In genomic region chr17:18328643-18329204, GRCh38 we compare ENCODE assay signal across 39 cellular contexts. TPM values are rescaled to one million over a fixed set of nuclear protein-coding genes. Genes with fewer than 3 reads are reported as not detected.
"Had no signal": no experiment of that assay in that cellular context is flagged by ENCODE, and none has a peak within 500 bp of the region (broad histone marks: within the 10 kb centered on the region; RNA-seq: fewer than 3 reads in every experiment).

No MANE protein-coding gene starts in this region.

- H3K27me3 Mint-ChIP-seq: activated CD4-positive, alpha-beta memory T cell treated with anti-CD3 and anti-CD28 coated beads, Interleukin-2, amount 10 ng/mL, durations not matched to agents 7 days and 5 days; activated CD8-positive, alpha-beta memory T cell treated with anti-CD3 and anti-CD28 coated beads, Interleukin-2, amount 10 ng/mL, durations not matched to agents 7 days and 5 days had no signal

- H3K9me3 Mint-ChIP-seq: activated CD4-positive, alpha-beta memory T cell treated with anti-CD3 and anti-CD28 coated beads, Interleukin-2, amount 10 ng/mL, durations not matched to agents 7 days and 5 days; activated naive CD4-positive, alpha-beta T cell treated with anti-CD3 and anti-CD28 coated beads for 36 hours; activated naive CD4-positive, alpha-beta T cell treated with anti-CD3 and anti-CD28 coated beads, Interleukin-2, amount 50 U/mL, for 72 hours; activated T-helper 2 cell treated with anti-CD3 and anti-CD28 coated beads, Interferon-gamma antibody, Interleukin-2, Interleukin-4, amounts not matched to agents 10 μg/mL and 5 μg/mL and 100 μg/mL, durations not matched to agents 14 hours and 24 hours and 36 hours had no signal

- DNase-seq: activated CD4-positive, alpha-beta memory T cell treated with anti-CD3 and anti-CD28 coated beads, Interleukin-2, amount 10 ng/mL, durations not matched to agents 7 days and 5 days; activated CD4-positive, alpha-beta T cell treated with anti-CD3 and anti-CD28 coated beads for 1 hour; activated CD4-positive, alpha-beta T cell treated with anti-CD3 and anti-CD28 coated beads for 48 hours; activated CD4-positive, CD25-positive, alpha-beta regulatory T cell; activated CD8-positive, alpha-beta memory T cell treated with anti-CD3 and anti-CD28 coated beads for 24 hours; activated CD8-positive, alpha-beta memory T cell treated with anti-CD3 and anti-CD28 coated beads, Interleukin-2, amount 10 ng/mL, durations not matched to agents 7 days and 5 days; activated CD8-positive, alpha-beta memory T cell treated with anti-CD3 and anti-CD28 coated beads, Interleukin-2, amount 50 U/mL, for 48 hours; activated gamma-delta T cell; activated naive CD4-positive, alpha-beta T cell treated with anti-CD3 and anti-CD28 coated beads for 36 hours; adrenal gland; body of pancreas; NCI-H1092 treated with DMSO at 0.1 percent for 48 hours; NCI-H1417; NCI-H146; NCI-H187; NCI-H2081; NCI-H2171 treated with DMSO at 0.1 percent for 48 hours; NCI-H2227 treated with DMSO at 0.1 percent for 48 hours; NCI-H446; NCI-H510A treated with DMSO at 0.1 percent for 48 hours; NCI-H69; NCI-H82; Peyer's patch; RPMI8226; SIG-M5; SW 1271; T-helper 1 cell; T-helper 2 cell; T-helper 9 cell; WERI-Rb-1 had no signal

- H3K4me1 ChIP-seq: body of pancreas, breast epithelium, Peyer's patch had no signal

- H3K9me3 ChIP-seq: adrenal gland, body of pancreas, breast epithelium, Peyer's patch had no signal

- H3K27ac ChIP-seq: adrenal gland, body of pancreas, breast epithelium, KMS-11, Peyer's patch, WERI-Rb-1 had no signal

- H3K4me3 ChIP-seq: adrenal gland, body of pancreas, breast epithelium, Peyer's patch had no signal

- H3K27ac Mint-ChIP-seq: activated CD4-positive, alpha-beta memory T cell treated with anti-CD3 and anti-CD28 coated beads, Interleukin-2, amount 10 ng/mL, durations not matched to agents 7 days and 5 days; activated CD8-positive, alpha-beta memory T cell treated with anti-CD3 and anti-CD28 coated beads, Interleukin-2, amount 10 ng/mL, durations not matched to agents 7 days and 5 days; activated naive CD4-positive, alpha-beta T cell treated with anti-CD3 and anti-CD28 coated beads for 36 hours; activated T-helper 2 cell treated with anti-CD3 and anti-CD28 coated beads, Interferon-gamma antibody, Interleukin-2, Interleukin-4, amounts not matched to agents 10 μg/mL and 5 μg/mL and 100 μg/mL, durations not matched to agents 14 hours and 24 hours and 36 hours had no signal

- H3K9ac ChIP-seq: KMS-11 had no signal

- H3K27me3 ChIP-seq: adrenal gland, body of pancreas, breast epithelium, Peyer's patch had no signal

- ATAC-seq: activated CD8-positive, alpha-beta memory T cell treated with anti-CD3 and anti-CD28 coated beads, Interleukin-2, amount 10 ng/mL, durations not matched to agents 7 days and 5 days; activated naive CD4-positive, alpha-beta T cell treated with anti-CD3 and anti-CD28 coated beads, Interleukin-2, amount 50 U/mL, for 72 hours; body of pancreas; Right ventricle myocardium inferior had no signal

- H3K4me3 Mint-ChIP-seq: activated CD4-positive, alpha-beta memory T cell treated with anti-CD3 and anti-CD28 coated beads, Interleukin-2, amount 10 ng/mL, durations not matched to agents 7 days and 5 days; activated CD8-positive, alpha-beta memory T cell treated with anti-CD3 and anti-CD28 coated beads, Interleukin-2, amount 10 ng/mL, durations not matched to agents 7 days and 5 days; activated naive CD4-positive, alpha-beta T cell treated with anti-CD3 and anti-CD28 coated beads for 36 hours had no signal

RNA-seq across cellular contexts. Expression of gene EVPLL, which starts 48.9 kb away (rescaled TPM):
- total RNA-seq: activated CD4-positive, alpha-beta memory T cell treated with anti-CD3 and anti-CD28 coated beads, Interleukin-2, amount 10 ng/mL, durations not matched to agents 7 days and 5 days; activated CD8-positive, alpha-beta memory T cell treated with anti-CD3 and anti-CD28 coated beads, Interleukin-2, amount 10 ng/mL, durations not matched to agents 7 days and 5 days; activated naive CD4-positive, alpha-beta T cell treated with anti-CD3 and anti-CD28 coated beads for 36 hours; activated T-helper 2 cell treated with anti-CD3 and anti-CD28 coated beads, Interferon-gamma antibody, Interleukin-2, Interleukin-4, amounts not matched to agents 10 μg/mL and 5 μg/mL and 100 μg/mL, durations not matched to agents 14 hours and 24 hours and 36 hours; adrenal gland; astrocyte; body of pancreas; cardiac septum; LHCN-M2; Right ventricle myocardium inferior; SK-MEL-5 had no signal
